Comparison of ENCODE assay signal across 8 cellular contexts in genomic region chr16:24540575-24541240, GRCh38. TPM values are rescaled to one million over a fixed set of nuclear protein-coding genes. Genes with fewer than 3 reads are reported as not detected.
DNase-seq lines count a peak whose midpoint lies in the region; ATAC-seq and TF ChIP-seq lines count a peak whose summit lies in the region.

No MANE protein-coding gene starts in this region.

- H3K9me2 ChIP-seq in MM.1S (replicated peaks; ENCODE audit: insufficient read depth, low read length): no peaks in the 10 kb centered on the region
- no peaks in the 10 kb centered on the region for H3K9me2 ChIP-seq in hepatocyte (replicated peaks; ENCODE audit: insufficient read depth)

- H4K20me1 ChIP-seq in MM.1S (ENCODE audit: insufficient read depth, low read length) (peaks cover 25% of the 10 kb centered on the region), hepatocyte (ENCODE audit: insufficient read depth, poor library complexity, severe bottlenecking) (peaks cover 58% of the 10 kb centered on the region)

- peak overlapping the region; percentile 96 for H3K27ac Mint-ChIP-seq in activated T-helper 2 cell treated with anti-CD3 and anti-CD28 coated beads, Interferon-gamma antibody, Interleukin-2, Interleukin-4, amounts not matched to agents 10 μg/mL and 5 μg/mL and 100 μg/mL, durations not matched to agents 14 hours and 24 hours and 36 hours

- H3K9me3 ChIP-seq in MM.1S (replicated peaks; ENCODE audit: insufficient read depth, low read length) (no peaks in the 10 kb centered on the region), hepatocyte (ENCODE audit: low read depth) (no peaks in the 10 kb centered on the region), skeletal muscle satellite cell (replicated peaks; ENCODE audit: low read length) (no peaks in the 10 kb centered on the region)

- H3K27me3 ChIP-seq in MM.1S (replicated peaks; ENCODE audit: insufficient read depth, low read length): no peaks in the 10 kb centered on the region
- H3K27me3 ChIP-seq in hepatocyte: no peaks in the 10 kb centered on the region
- no peaks in the 10 kb centered on the region for H3K27me3 ChIP-seq in skeletal muscle satellite cell (ENCODE audit: control insufficient read depth, insufficient read depth, low read length)

- peak overlapping the region; percentile 89 for H3K4me3 Mint-ChIP-seq in activated T-helper 2 cell treated with anti-CD3 and anti-CD28 coated beads, Interferon-gamma antibody, Interleukin-2, Interleukin-4, amounts not matched to agents 10 μg/mL and 5 μg/mL and 100 μg/mL, durations not matched to agents 14 hours and 24 hours and 36 hours (ENCODE audit: low read depth)

- no peak for TF ChIP-seq CTCF in MM.1S (IDR thresholded peaks at IDR 0.05; ENCODE audit: low read length)
- TF ChIP-seq CTCF in hepatocyte (IDR thresholded peaks at IDR 0.05; ENCODE audit: poor library complexity): no peak

- no peak for ATAC-seq in GM21619 (IDR thresholded peaks at IDR 0.05; ENCODE audit: unreplicated experiment)

- H3K9me3 Mint-ChIP-seq in activated T-helper 2 cell treated with anti-CD3 and anti-CD28 coated beads, Interferon-gamma antibody, Interleukin-2, Interleukin-4, amounts not matched to agents 10 μg/mL and 5 μg/mL and 100 μg/mL, durations not matched to agents 14 hours and 24 hours and 36 hours: no peaks in the 10 kb centered on the region

- DNase-seq in NCI-H1092 treated with DMSO at 0.1 percent for 48 hours (lab: John Stamatoyannopoulos, UW) (peak; percentile 20), NCI-H1092 (lab: John Stamatoyannopoulos, UW) (no peak), MM.1S (peak; percentile 49), hepatocyte (ENCODE audit: low spot score) (peak; percentile 38)
- peak; percentile 19 for DNase-seq in activated T-helper 2 cell treated with anti-CD3 and anti-CD28 coated beads, Interferon-gamma antibody, Interleukin-2, Interleukin-4, amounts not matched to agents 10 μg/mL and 5 μg/mL and 100 μg/mL, durations not matched to agents 14 hours and 24 hours and 36 hours (ENCODE audit: low spot score)
- no peak for DNase-seq in activated CD4-positive, CD25-positive, alpha-beta regulatory T cell treated with anti-CD3 and anti-CD28 coated beads, Interleukin-2, amount 50 U/mL, for 72 hours

- H3K36me3 ChIP-seq in MM.1S (replicated peaks; ENCODE audit: insufficient read depth, low read length) (peaks cover 3% of the 10 kb centered on the region; the same call in 1 of the 2 replicates), hepatocyte (replicated peaks; ENCODE audit: insufficient read depth, low read depth) (no peaks in the 10 kb centered on the region), skeletal muscle satellite cell (ENCODE audit: insufficient read depth, low read length) (no peaks in the 10 kb centered on the region)

- H3K4me1 Mint-ChIP-seq in activated T-helper 2 cell treated with anti-CD3 and anti-CD28 coated beads, Interferon-gamma antibody, Interleukin-2, Interleukin-4, amounts not matched to agents 10 μg/mL and 5 μg/mL and 100 μg/mL, durations not matched to agents 14 hours and 24 hours and 36 hours (ENCODE audit: low read depth): peaks cover 37% of the 10 kb centered on the region

- WGBS in hepatocyte (ENCODE audit: low lambda C conversion rate, missing lambda C conversion rate): under 1% methylated on average over 14 of the region's 14 CpGs

- peaks cover 15% of the 10 kb centered on the region for H3F3A ChIP-seq in MM.1S (ENCODE audit: insufficient read depth, low read length)

- peaks cover 13% of the 10 kb centered on the region for H3K4me1 ChIP-seq in MM.1S (ENCODE audit: low read length)
- H3K4me1 ChIP-seq in hepatocyte (ENCODE audit: insufficient read depth): peaks cover 15% of the 10 kb centered on the region
- H3K4me1 ChIP-seq in skeletal muscle satellite cell (ENCODE audit: control insufficient read depth, insufficient read depth, low read length): peaks cover 26% of the 10 kb centered on the region

- peak overlapping the region; percentile 100 for H3K9ac ChIP-seq in MM.1S (ENCODE audit: low read length)
- H3K9ac ChIP-seq in skeletal muscle satellite cell (ENCODE audit: low read depth, low read length): peak overlapping the region; percentile 100

- no peak overlapping the region for H2AFZ ChIP-seq in MM.1S (ENCODE audit: low read length)
- H2AFZ ChIP-seq in hepatocyte: no peak overlapping the region

- H3K36me3 Mint-ChIP-seq in activated T-helper 2 cell treated with anti-CD3 and anti-CD28 coated beads, Interferon-gamma antibody, Interleukin-2, Interleukin-4, amounts not matched to agents 10 μg/mL and 5 μg/mL and 100 μg/mL, durations not matched to agents 14 hours and 24 hours and 36 hours (ENCODE audit: low read depth): peaks cover 55% of the 10 kb centered on the region

- intact Hi-C loops in activated T-helper 2 cell treated with anti-CD3 and anti-CD28 coated beads, Interferon-gamma antibody, Interleukin-2, Interleukin-4, amounts not matched to agents 10 μg/mL and 5 μg/mL and 100 μg/mL, durations not matched to agents 14 hours and 24 hours and 36 hours (cut with micrococcal nuclease): loop anchor here (5.0 kb wide), 1 partner anchor 703 kb away; the partner anchor contains the start of gene PRKCB

- peaks cover 63% of the 10 kb centered on the region for H3K79me2 ChIP-seq in MM.1S (ENCODE audit: low read length)
- peaks cover 62% of the 10 kb centered on the region for H3K79me2 ChIP-seq in hepatocyte

- H3K27ac ChIP-seq in MM.1S (ENCODE audit: low read length) (peak overlapping the region; percentile 99), hepatocyte (peak overlapping the region; percentile 100)

- H3K4me3 ChIP-seq in MM.1S (ENCODE audit: low read length) (peak overlapping the region; percentile 96), hepatocyte (peak overlapping the region; percentile 84), skeletal muscle satellite cell (ENCODE audit: low read length) (peak overlapping the region; percentile 77)

- H3K27me3 Mint-ChIP-seq in activated T-helper 2 cell treated with anti-CD3 and anti-CD28 coated beads, Interferon-gamma antibody, Interleukin-2, Interleukin-4, amounts not matched to agents 10 μg/mL and 5 μg/mL and 100 μg/mL, durations not matched to agents 14 hours and 24 hours and 36 hours (ENCODE audit: low read depth): no peaks in the 10 kb centered on the region

- H3K4me2 ChIP-seq in MM.1S (ENCODE audit: low read depth, low read length) (peak overlapping the region; percentile 91), hepatocyte (peak overlapping the region; percentile 90), skeletal muscle satellite cell (ENCODE audit: low read length) (peak overlapping the region; percentile 88)

RNA-seq across cellular contexts. Expression of gene RBBP6, which starts 1.3 kb away (rescaled TPM):
- total RNA-seq in activated T-helper 2 cell treated with anti-CD3 and anti-CD28 coated beads, Interferon-gamma antibody, Interleukin-2, Interleukin-4, amounts not matched to agents 10 μg/mL and 5 μg/mL and 100 μg/mL, durations not matched to agents 14 hours and 24 hours and 36 hours: 63.8 and 65.4 TPM in 2 replicates
- 41.4 and 43.7 TPM in 2 replicates for total RNA-seq in hepatocyte
- 45.6 and 62.1 TPM in 2 replicates for polyA plus RNA-seq in hepatocyte
- total RNA-seq in skeletal muscle satellite cell (2012; rRNA removed): 19.2 and 28.1 TPM in 2 replicates

Comparison
In these comparisons a context has a peak if more than half of its experiments do, and no peak if none do; other contexts are left out.
1. DNase-seq: peak in NCI-H1092 treated with DMSO at 0.1 percent for 48 hours (single experiment), MM.1S (single experiment), activated T-helper 2 cell treated with anti-CD3 and anti-CD28 coated beads, Interferon-gamma antibody, Interleukin-2, Interleukin-4, amounts not matched to agents 10 μg/mL and 5 μg/mL and 100 μg/mL, durations not matched to agents 14 hours and 24 hours and 36 hours (single experiment) and hepatocyte (single experiment); none in NCI-H1092 (single experiment) and activated CD4-positive, CD25-positive, alpha-beta regulatory T cell treated with anti-CD3 and anti-CD28 coated beads, Interleukin-2, amount 50 U/mL, for 72 hours (single experiment).
2. Peak in every context shown above with its lines, with median percentiles within 50 percentile points of each other: H3K4me2 ChIP-seq and H3K4me3 ChIP-seq.